In genomic region chr10:61900829-61901783, GRCh38 we compare ENCODE assay signal across 8 cellular contexts. TPM values are rescaled to one million over a fixed set of nuclear protein-coding genes. Genes with fewer than 3 reads are reported as not detected.
DNase-seq lines count a peak whose midpoint lies in the region; ATAC-seq and TF ChIP-seq lines count a peak whose summit lies in the region.

TSS of gene ARID5B (plus strand) at chr10:61901699. CDS start at chr10:61901710, 11 bp downstream.

- no peaks in the 10 kb centered on the region for H3K27me3 ChIP-seq in spleen (replicated peaks in 1 of 7)

- TF ChIP-seq CTCF in WI38 (IDR thresholded peaks at IDR 0.05; ENCODE audit: low read depth, low read length) = no peak
- no peak for TF ChIP-seq CTCF in spleen (IDR thresholded peaks at IDR 0.05 in 8 of 11, conservative IDR thresholded peaks at IDR 0.05 in 3 of 11)

- H3K9me3 ChIP-seq in spleen = no peaks in the 10 kb centered on the region

- peak in 1 of 3 donors; percentile 14 for TF ChIP-seq POLR2A in spleen (IDR thresholded peaks at IDR 0.05)

- intact Hi-C loops in spleen (cut with DNase I; ENCODE audit: low total_unique reads) = no loop called here

- 0 to 1% (median 0%) methylated on average over 34 of the region's 34 CpGs for WGBS in spleen, 5 donors

- H3K4me1 ChIP-seq in spleen = peaks cover 28 to 71% (median 52%) of the 10 kb centered on the region in 6 donors

- ATAC-seq in HG02885 (IDR thresholded peaks at IDR 0.05; ENCODE audit: poor library complexity, unreplicated experiment) = no peak

- peak within 1 kb of the TSS; percentile 91 for H3K4me3 ChIP-seq in WI38 (ENCODE audit: low read depth, low read length)
- H3K4me3 ChIP-seq in spleen = peak within 1 kb of the TSS; percentile 54 to 87 (median 74)

- peak within 1 kb of the TSS; percentile 97 to 99 (median 98) for H3K27ac ChIP-seq in spleen

- DNase-seq in NCI-H2196 (lab: John Stamatoyannopoulos, UW; ENCODE audit: unreplicated experiment) (peak; percentile 4), NCI-H2196 treated with DMSO at 0.1 percent for 48 hours (lab: John Stamatoyannopoulos, UW; ENCODE audit: unreplicated experiment) (no peak), NCI-H146 (lab: John Stamatoyannopoulos, UW) (peak; percentile 71), dedifferentiated amniotic fluid mesenchymal stem cell (ENCODE audit: extremely low spot score) (peak; percentile 68), kidney glomerular epithelial cell (lab: John Stamatoyannopoulos, UW) (peak; percentile 70), spleen (no peak)

- no peaks in the 10 kb centered on the region for H3K36me3 ChIP-seq in spleen

RNA-seq across cellular contexts. Expression of gene ARID5B, which starts in this region (rescaled TPM):
- total RNA-seq in spleen = 10 to 100 TPM; 40.1 to 70.7 (median 46.9) TPM
- 1 to 10 TPM; 5.6 to 9.0 (median 6.8) TPM for polyA plus RNA-seq in spleen

Comparison
In these comparisons a context has a peak if more than half of its experiments do, and no peak if none do; other contexts are left out.
1. DNase-seq: peak in NCI-H2196 (single experiment), NCI-H146 (single experiment), dedifferentiated amniotic fluid mesenchymal stem cell (single experiment) and kidney glomerular epithelial cell (single experiment); none in NCI-H2196 treated with DMSO at 0.1 percent for 48 hours (single experiment) and spleen (single experiment).